In genomic region chr11:76768091-76769047, GRCh38 we compare ENCODE assay signal across 9 cellular contexts. TPM values are rescaled to one million over a fixed set of nuclear protein-coding genes. Genes with fewer than 3 reads are reported as not detected.
DNase-seq lines count a peak whose midpoint lies in the region; ATAC-seq, FAIRE-seq and TF ChIP-seq lines count a peak whose summit lies in the region.
"Had no signal": no experiment of that assay in that cellular context is flagged by ENCODE, and none has a peak within 500 bp of the region (broad histone marks: within the 10 kb centered on the region; RNA-seq: fewer than 3 reads in every experiment).

No MANE protein-coding gene starts in this region.

- H3K27me3 Mint-ChIP-seq in activated T-cell treated with anti-CD3 and anti-CD28 coated beads, Interleukin-2, amount 50 U/mL, for 72 hours (ENCODE audit: low read depth): no peaks in the 10 kb centered on the region
- peaks cover 9% of the 10 kb centered on the region for H3K27me3 Mint-ChIP-seq in nephron (ENCODE audit: low read depth)

- DNase-seq in activated T-cell treated with anti-CD3 and anti-CD28 coated beads, Interleukin-2, amount 50 U/mL, for 72 hours: no peak
- DNase-seq in activated T-cell treated with anti-CD3 and anti-CD28 coated beads, Interleukin-2, amount 50 U/mL, for 1 hour: no peak
- DNase-seq in RCC 7860 (ENCODE audit: low spot score): peak; percentile 4
- DNase-seq in activated CD4-positive, CD25-positive, alpha-beta regulatory T cell (lab: John Stamatoyannopoulos, UW): no peak
- no peak for DNase-seq in epidermal melanocyte (ENCODE audit: insufficient read length, low spot score)

- H3K4me3 ChIP-seq in duodenal mucosa (ENCODE audit: low read depth in 1 of 2, low read length in 2 of 2): peak overlapping the region; percentile 50 to 55

- H3K36me3 ChIP-seq in duodenal mucosa (ENCODE audit: control insufficient read depth in 1 of 2, insufficient read depth in 2 of 2, low read length in 2 of 2): no peaks in the 10 kb centered on the region

- H3K9ac ChIP-seq in duodenal mucosa (ENCODE audit: low read depth in 1 of 2, low read length in 2 of 2): peak overlapping the region; percentile 72 to 78

- peak; percentile 46 to 47 for ATAC-seq in activated T-cell treated with anti-CD3 and anti-CD28 coated beads, Interleukin-2, amount 50 U/mL, for 72 hours (replicated peaks in 1 of 2)
- ATAC-seq in GM18520 (IDR thresholded peaks at IDR 0.05; ENCODE audit: unreplicated experiment): no peak

- peaks cover 21% of the 10 kb centered on the region for H3K4me1 Mint-ChIP-seq in activated T-cell treated with anti-CD3 and anti-CD28 coated beads, Interleukin-2, amount 50 U/mL, for 72 hours (ENCODE audit: low read depth)
- peaks cover 77% of the 10 kb centered on the region for H3K4me1 Mint-ChIP-seq in nephron

- H3K9me3 ChIP-seq in duodenal mucosa (ENCODE audit: control insufficient read depth in 1 of 2, low read length in 2 of 2): no peaks in the 10 kb centered on the region

- H3K9me3 Mint-ChIP-seq in activated T-cell treated with anti-CD3 and anti-CD28 coated beads, Interleukin-2, amount 50 U/mL, for 72 hours: no peaks in the 10 kb centered on the region
- no peaks in the 10 kb centered on the region for H3K9me3 Mint-ChIP-seq in nephron

- FAIRE-seq in RCC 7860 (lab: Jason Lieb, UNC): no peak
- FAIRE-seq: islet of Langerhans had no signal

- no peaks in the 10 kb centered on the region for H3K27me3 ChIP-seq in duodenal mucosa (ENCODE audit: control insufficient read depth in 1 of 2, insufficient read depth in 2 of 2, low read length in 2 of 2)

- TF ChIP-seq CTCF in nephron (IDR thresholded peaks at IDR 0.05; ENCODE audit: unreplicated experiment in 3 of 3): no peak

- H3K27ac Mint-ChIP-seq in activated T-cell treated with anti-CD3 and anti-CD28 coated beads, Interleukin-2, amount 50 U/mL, for 72 hours: no peak overlapping the region
- peak overlapping the region; percentile 40 to 51 (median 43) for H3K27ac Mint-ChIP-seq in nephron

- H3K4me3 Mint-ChIP-seq in activated T-cell treated with anti-CD3 and anti-CD28 coated beads, Interleukin-2, amount 50 U/mL, for 72 hours: peak overlapping the region in 1 of 2 donors; percentile 20
- H3K4me3 Mint-ChIP-seq in nephron: no peak overlapping the region

- H3K27ac ChIP-seq in duodenal mucosa (ENCODE audit: low read depth, low read length): peak overlapping the region; percentile 92

- H3K36me3 Mint-ChIP-seq in activated T-cell treated with anti-CD3 and anti-CD28 coated beads, Interleukin-2, amount 50 U/mL, for 72 hours (ENCODE audit: insufficient read depth in 2 of 2): no peaks in the 10 kb centered on the region
- H3K36me3 Mint-ChIP-seq in nephron (ENCODE audit: low read depth): no peaks in the 10 kb centered on the region

- peaks cover 75 to 77% of the 10 kb centered on the region in 2 donors for H3K4me1 ChIP-seq in duodenal mucosa (ENCODE audit: control insufficient read depth in 1 of 2, insufficient read depth in 2 of 2, low read length in 2 of 2)

RNA-seq across cellular contexts. Expression of gene TSKU, which starts 14.8 kb away (rescaled TPM):
- total RNA-seq in activated T-cell treated with anti-CD3 and anti-CD28 coated beads, Interleukin-2, amount 50 U/mL, for 72 hours: 1 to 10 TPM; 1.4 to 3.6 TPM
